ENCODE assay signal across 20 cellular contexts in the genomic region with DNA sequence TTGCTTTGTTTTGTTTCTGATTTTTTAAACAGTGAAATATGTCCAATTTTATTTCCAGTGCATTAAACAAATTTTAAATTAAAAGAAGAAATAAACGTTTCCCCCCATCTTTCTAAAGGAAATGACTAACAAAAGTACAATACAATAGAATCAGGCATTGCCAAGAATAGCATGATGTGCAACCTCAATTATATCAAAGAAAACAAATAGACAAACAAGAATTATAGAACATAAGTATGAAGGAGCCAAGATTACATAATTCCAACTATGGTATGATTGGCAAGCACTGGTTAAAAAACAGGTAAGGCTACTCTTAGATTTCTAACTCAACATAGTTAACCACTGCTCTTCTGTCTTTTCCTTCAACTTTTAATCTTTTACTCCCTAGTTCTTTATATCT. TPM values are rescaled to one million over a fixed set of nuclear protein-coding genes. Genes with fewer than 3 reads are reported as not detected.
DNase-seq lines count a peak whose midpoint lies in the region; ATAC-seq, FAIRE-seq and TF ChIP-seq lines count a peak whose summit lies in the region.
"Had no signal": no experiment of that assay in that cellular context is flagged by ENCODE, and none has a peak within 500 bp of the region (broad histone marks: within the 10 kb centered on the region; RNA-seq: fewer than 3 reads in every experiment).

No MANE protein-coding gene starts in this region.

- peaks cover 99% of the 10 kb centered on the region for H3K4me1 ChIP-seq in CD4-positive, CD25-positive, alpha-beta regulatory T cell (ENCODE audit: control insufficient read depth, insufficient read depth, low read length, poor library complexity, severe bottlenecking)
- H3K4me1 ChIP-seq in GM23248 (ENCODE audit: insufficient read depth) (no peaks in the 10 kb centered on the region), astrocyte (ENCODE audit: insufficient read depth, low read length) (no peaks in the 10 kb centered on the region), testis (no peaks in the 10 kb centered on the region)
- H3K4me1 ChIP-seq in naive thymus-derived CD4-positive, alpha-beta T cell (ENCODE audit: control insufficient read depth in 2 of 2, insufficient read depth in 2 of 2, low read length in 2 of 2) = peaks cover 0 to 48% of the 10 kb centered on the region in 2 donors

- H3K4me2 ChIP-seq in GM23248 (ENCODE audit: unreplicated experiment) = no peak overlapping the region
- H3K4me2 ChIP-seq in astrocyte (ENCODE audit: low read length) = no peak overlapping the region

- H3K4me1 Mint-ChIP-seq in CD4-positive, CD25-positive, alpha-beta regulatory T cell = peaks cover 38 to 94% (median 85%) of the 10 kb centered on the region in 4 donors
- peaks cover 14% of the 10 kb centered on the region for H3K4me1 Mint-ChIP-seq in astrocyte (ENCODE audit: low read depth, unreplicated experiment)
- H3K4me1 Mint-ChIP-seq in naive thymus-derived CD4-positive, alpha-beta T cell = peaks cover 0 to 36% (median 4%) of the 10 kb centered on the region in 7 donors
- H3K4me1 Mint-ChIP-seq in natural killer cell treated with Interleukin-12 subunit alpha and Interleukin-12 subunit beta and Interleukin-15 and Interleukin-18, amount 100 ng/mL, for 72 hours (ENCODE audit: low read depth in 2 of 2) = peaks cover 58 to 62% of the 10 kb centered on the region in 2 donors

- H3K27ac ChIP-seq in CD4-positive, CD25-positive, alpha-beta regulatory T cell (ENCODE audit: insufficient read depth, low read length, poor library complexity, severe bottlenecking) = peak overlapping the region; percentile 81
- H3K27ac ChIP-seq in GM23248 (no peak overlapping the region), astrocyte (ENCODE audit: low read depth, low read length) (no peak overlapping the region), epithelial cell of prostate (peak overlapping the region; percentile 54), testis (no peak overlapping the region)
- H3K27ac ChIP-seq in naive thymus-derived CD4-positive, alpha-beta T cell (ENCODE audit: low read depth, low read length) = no peak overlapping the region

- no peak for FAIRE-seq in astrocyte (lab: Jason Lieb, UNC)

- CTCF ChIA-PET in naive thymus-derived CD4-positive, alpha-beta T cell (lab: Charles Lee) = no interaction called here

- H3K36me3 Mint-ChIP-seq in CD4-positive, CD25-positive, alpha-beta regulatory T cell = peaks cover 7% of the 10 kb centered on the region
- H3K36me3 Mint-ChIP-seq in astrocyte (ENCODE audit: low read depth, unreplicated experiment) = peaks cover 2% of the 10 kb centered on the region
- peaks cover 2 to 54% (median 9%) of the 10 kb centered on the region in 5 donors for H3K36me3 Mint-ChIP-seq in naive thymus-derived CD4-positive, alpha-beta T cell
- no peaks in the 10 kb centered on the region for H3K36me3 Mint-ChIP-seq in natural killer cell treated with Interleukin-12 subunit alpha and Interleukin-12 subunit beta and Interleukin-15 and Interleukin-18, amount 100 ng/mL, for 72 hours

- intact Hi-C loops in naive thymus-derived CD4-positive, alpha-beta T cell (cut with micrococcal nuclease) = no loop called here
- intact Hi-C loops in testis (cut with DNase I; ENCODE audit: low total_unique reads) = no loop called here

- no peaks in the 10 kb centered on the region for H3K9me2 ChIP-seq in GM23248 (ENCODE audit: insufficient read depth)

- TF ChIP-seq POLR2A in testis (IDR thresholded peaks at IDR 0.05) = no peak

- 0 to 6% methylated on average over 1 of the region's 1 CpG for WGBS in GM23248 (ENCODE audit: low coverage in 1 of 2, low lambda C conversion rate in 2 of 2, missing lambda C conversion rate in 2 of 2), 2 experiments
- WGBS in testis, 2 donors = 73 to 78% methylated on average over 1 of the region's 1 CpG

- no peaks in the 10 kb centered on the region for H3K79me2 ChIP-seq in GM23248 (ENCODE audit: insufficient read depth)
- H3K79me2 ChIP-seq in astrocyte (ENCODE audit: insufficient read depth, low read length) = no peaks in the 10 kb centered on the region

- H3K4me3 ChIP-seq in CD4-positive, CD25-positive, alpha-beta regulatory T cell (ENCODE audit: low read depth, low read length) = peak overlapping the region; percentile 35
- H3K4me3 ChIP-seq in GM23248 = no peak overlapping the region
- H3K4me3 ChIP-seq in astrocyte (ENCODE audit: insufficient read depth, low read depth, low read length) = no peak overlapping the region
- no peak overlapping the region for H3K4me3 ChIP-seq in naive thymus-derived CD4-positive, alpha-beta T cell (ENCODE audit: low read length)
- H3K4me3 ChIP-seq in testis = no peak overlapping the region

- no peaks in the 10 kb centered on the region for H4K20me1 ChIP-seq in GM23248 (ENCODE audit: insufficient read depth)
- H4K20me1 ChIP-seq in astrocyte (ENCODE audit: insufficient read depth, low read length) = peaks cover 1% of the 10 kb centered on the region

- TF ChIP-seq CTCF in astrocyte (IDR thresholded peaks at IDR 0.05; ENCODE audit: insufficient read depth, low read depth, low read length) = no peak
- no peak for TF ChIP-seq CTCF in testis (IDR thresholded peaks at IDR 0.05)

- H3K27ac Mint-ChIP-seq in CD4-positive, CD25-positive, alpha-beta regulatory T cell = peak overlapping the region in 1 of 3 donors; percentile 62
- H3K27ac Mint-ChIP-seq in astrocyte (ENCODE audit: unreplicated experiment) = no peak overlapping the region
- no peak overlapping the region for H3K27ac Mint-ChIP-seq in naive thymus-derived CD4-positive, alpha-beta T cell
- H3K27ac Mint-ChIP-seq in natural killer cell treated with Interleukin-12 subunit alpha and Interleukin-12 subunit beta and Interleukin-15 and Interleukin-18, amount 100 ng/mL, for 72 hours = no peak overlapping the region
- H3K27ac Mint-ChIP-seq: B cell, H9 had no signal

- no peaks in the 10 kb centered on the region for H3K36me3 ChIP-seq in CD4-positive, CD25-positive, alpha-beta regulatory T cell (ENCODE audit: control insufficient read depth, insufficient read depth, low read length)
- H3K36me3 ChIP-seq in GM23248 (ENCODE audit: low read depth) (no peaks in the 10 kb centered on the region), astrocyte (ENCODE audit: insufficient read depth, low read length) (no peaks in the 10 kb centered on the region), testis (ENCODE audit: low read depth, missing control alignments) (no peaks in the 10 kb centered on the region)
- H3K36me3 ChIP-seq in naive thymus-derived CD4-positive, alpha-beta T cell (ENCODE audit: control insufficient read depth in 2 of 3, insufficient read depth in 3 of 3, low read length in 3 of 3) = no peaks in the 10 kb centered on the region

- H3K9ac ChIP-seq in GM23248 = no peak overlapping the region
- no peak overlapping the region for H3K9ac ChIP-seq in astrocyte (ENCODE audit: low read length)

- no peaks in the 10 kb centered on the region for H3K9me3 ChIP-seq in CD4-positive, CD25-positive, alpha-beta regulatory T cell (ENCODE audit: control insufficient read depth in 2 of 2, low read length in 2 of 2)
- H3K9me3 ChIP-seq in GM23248 (ENCODE audit: low read depth) (no peaks in the 10 kb centered on the region), astrocyte (ENCODE audit: insufficient read depth, low read depth, low read length) (no peaks in the 10 kb centered on the region), testis (no peaks in the 10 kb centered on the region)
- H3K9me3 ChIP-seq in naive thymus-derived CD4-positive, alpha-beta T cell (ENCODE audit: control insufficient read depth in 2 of 3, low read length in 3 of 3) = no peaks in the 10 kb centered on the region

- peak overlapping the region in 1 of 4 donors; percentile 27 for H3K4me3 Mint-ChIP-seq in CD4-positive, CD25-positive, alpha-beta regulatory T cell
- no peak overlapping the region for H3K4me3 Mint-ChIP-seq in astrocyte (ENCODE audit: unreplicated experiment)
- H3K4me3 Mint-ChIP-seq in naive thymus-derived CD4-positive, alpha-beta T cell = no peak overlapping the region
- H3K4me3 Mint-ChIP-seq in natural killer cell treated with Interleukin-12 subunit alpha and Interleukin-12 subunit beta and Interleukin-15 and Interleukin-18, amount 100 ng/mL, for 72 hours = no peak overlapping the region
- H3K4me3 Mint-ChIP-seq: B cell, H9 had no signal

- ATAC-seq in CD4-positive, CD25-positive, alpha-beta regulatory T cell (ENCODE audit: low read depth in 2 of 2) = no peak
- no peak for ATAC-seq in naive thymus-derived CD4-positive, alpha-beta T cell
- no peak for ATAC-seq in natural killer cell treated with Interleukin-12 subunit alpha and Interleukin-12 subunit beta and Interleukin-15 and Interleukin-18, amount 100 ng/mL, for 72 hours
- no peak for ATAC-seq in GM19328 (IDR thresholded peaks at IDR 0.05; ENCODE audit: unreplicated experiment)

- in situ Hi-C loops in GM23248 (cut with MboI) = no loop called here

- no peak overlapping the region for H2AFZ ChIP-seq in GM23248
- no peak overlapping the region for H2AFZ ChIP-seq in astrocyte (ENCODE audit: low read depth, low read length)

- H3F3A ChIP-seq in GM23248 (ENCODE audit: insufficient read depth) = no peaks in the 10 kb centered on the region

- no peaks in the 10 kb centered on the region for H3K27me3 Mint-ChIP-seq in CD4-positive, CD25-positive, alpha-beta regulatory T cell
- H3K27me3 Mint-ChIP-seq in astrocyte (ENCODE audit: low read depth, unreplicated experiment) = no peaks in the 10 kb centered on the region
- no peaks in the 10 kb centered on the region for H3K27me3 Mint-ChIP-seq in naive thymus-derived CD4-positive, alpha-beta T cell
- H3K27me3 Mint-ChIP-seq in natural killer cell treated with Interleukin-12 subunit alpha and Interleukin-12 subunit beta and Interleukin-15 and Interleukin-18, amount 100 ng/mL, for 72 hours = no peaks in the 10 kb centered on the region
- H3K27me3 Mint-ChIP-seq: B cell had no signal

- no peak for DNase-seq in CD4-positive, CD25-positive, alpha-beta regulatory T cell
- DNase-seq in GM23248 = peak; percentile 21
- peak; percentile 6 for DNase-seq in astrocyte (ENCODE audit: low read depth)
- DNase-seq in epithelial cell of prostate (ENCODE audit: low read depth, low spot score) = peak; percentile 18
- DNase-seq in naive thymus-derived CD4-positive, alpha-beta T cell = no peak
- DNase-seq in natural killer cell treated with Interleukin-12 subunit alpha and Interleukin-12 subunit beta and Interleukin-15 and Interleukin-18, amount 100 ng/mL, for 72 hours (ENCODE audit: low spot score) = no peak
- DNase-seq in testis = no peak
- DNase-seq: COR-L47, GF-D8, H9, Kasumi-1, NCI-H1105 treated with DMSO at 0.1 percent for 48 hours, NCI-H1694 treated with DMSO at 0.1 percent for 48 hours, NCI-H226, RPMI8226, SIG-M5 had no signal

- POLR2A ChIA-PET in naive thymus-derived CD4-positive, alpha-beta T cell (lab: Charles Lee) = interaction anchor here (1.3 kb wide), 1 partner anchor 8 kb away, joined by 4 read pairs; no protein-coding TSS in a partner anchor

- no peaks in the 10 kb centered on the region for H3K27me3 ChIP-seq in CD4-positive, CD25-positive, alpha-beta regulatory T cell (ENCODE audit: control insufficient read depth, insufficient read depth, low read length)
- H3K27me3 ChIP-seq in GM23248 (replicated peaks; ENCODE audit: insufficient read depth) (no peaks in the 10 kb centered on the region), astrocyte (ENCODE audit: insufficient read depth, low read length) (no peaks in the 10 kb centered on the region), testis (no peaks in the 10 kb centered on the region)
- H3K27me3 ChIP-seq in naive thymus-derived CD4-positive, alpha-beta T cell (ENCODE audit: control insufficient read depth in 2 of 2, insufficient read depth in 2 of 2, low read length in 2 of 2) = no peaks in the 10 kb centered on the region

- H3K9me3 Mint-ChIP-seq in CD4-positive, CD25-positive, alpha-beta regulatory T cell = no peaks in the 10 kb centered on the region
- H3K9me3 Mint-ChIP-seq in astrocyte (ENCODE audit: unreplicated experiment) = no peaks in the 10 kb centered on the region
- no peaks in the 10 kb centered on the region for H3K9me3 Mint-ChIP-seq in naive thymus-derived CD4-positive, alpha-beta T cell
- H3K9me3 Mint-ChIP-seq in natural killer cell treated with Interleukin-12 subunit alpha and Interleukin-12 subunit beta and Interleukin-15 and Interleukin-18, amount 100 ng/mL, for 72 hours = no peaks in the 10 kb centered on the region
- H3K9me3 Mint-ChIP-seq: H9 had no signal

RNA-seq across cellular contexts. Expression of a gene that starts 26.4 kb away (rescaled TPM):
- total RNA-seq in CD4-positive, CD25-positive, alpha-beta regulatory T cell = 72.8 TPM
- 100 to 1,000 TPM; 210 to 246 (median 236) TPM for polyA plus RNA-seq in CD4-positive, CD25-positive, alpha-beta regulatory T cell
- not detected in 2 replicates for total RNA-seq in GM23248 (2014; rRNA removed; shearing (Covaris generic))
- polyA plus RNA-seq in GM23248 (2016; fragmentation: Nextera tagmentation; extraction: Ambion mirVana) = not detected in 2 replicates
- not detected in 2 replicates for total RNA-seq in astrocyte
- 10 to 100 TPM in 1 of 5 experiments, 1 to 10 TPM in 4; 1.3 to 14.9 (median 3.8) TPM for total RNA-seq in naive thymus-derived CD4-positive, alpha-beta T cell
- 1 to 10 TPM in 1 of 2 donors, under 1 TPM in 1; 0.63 to 2.8 TPM for polyA plus RNA-seq in naive thymus-derived CD4-positive, alpha-beta T cell
- 10 to 100 TPM; 13.7 to 15.7 TPM for total RNA-seq in natural killer cell treated with Interleukin-12 subunit alpha and Interleukin-12 subunit beta and Interleukin-15 and Interleukin-18, amount 100 ng/mL, for 72 hours
- 1 to 10 TPM in 1 of 2 donors, under 1 TPM in 1; 0.50 to 1.2 TPM for total RNA-seq in testis
- polyA plus RNA-seq in testis (ENCODE audit: insufficient read depth, low read depth, low replicate concordance) = 1.4 TPM
- total RNA-seq: Daoy, H9 had no signal
- polyA plus RNA-seq: AG04450 had no signal

Comparison
In these comparisons a context has a peak if more than half of its experiments do, and no peak if none do; other contexts are left out.
1. DNase-seq: peak in GM23248 (single experiment), astrocyte (single experiment) and epithelial cell of prostate (single experiment); none in CD4-positive, CD25-positive, alpha-beta regulatory T cell (0 of 3), naive thymus-derived CD4-positive, alpha-beta T cell (0 of 9), natural killer cell treated with Interleukin-12 subunit alpha and Interleukin-12 subunit beta and Interleukin-15 and Interleukin-18, amount 100 ng/mL, for 72 hours (single experiment) and testis (single experiment).
2. H3K27ac ChIP-seq: peak in CD4-positive, CD25-positive, alpha-beta regulatory T cell (single experiment) and epithelial cell of prostate (single experiment); none in GM23248 (single experiment), astrocyte (single experiment), naive thymus-derived CD4-positive, alpha-beta T cell (single experiment) and testis (0 of 2).